In genomic region chr19:4328243-4328990, GRCh38 we compare ENCODE assay signal across 8 cellular contexts. TPM values are rescaled to one million over a fixed set of nuclear protein-coding genes. Genes with fewer than 3 reads are reported as not detected.
A peak's percentile ranks its signal among the peaks of the same experiment; 100 is the strongest.
DNase-seq lines count a peak whose midpoint lies in the region; ATAC-seq and TF ChIP-seq lines count a peak whose summit lies in the region.

No MANE protein-coding gene starts in this region.

- no peaks in the 10 kb centered on the region for H3K36me3 Mint-ChIP-seq in CD4-positive, CD25-positive, alpha-beta regulatory T cell

- H3K4me3 Mint-ChIP-seq in CD4-positive, CD25-positive, alpha-beta regulatory T cell = peak overlapping the region; percentile 82 to 93 (median 89)

- peak; percentile 81 to 89 (median 85) for DNase-seq in CD4-positive, CD25-positive, alpha-beta regulatory T cell
- peak; percentile 94 for DNase-seq in HuH-7 (ENCODE audit: low spot score)
- peak; percentile 89 for DNase-seq in T-helper 22 cell (ENCODE audit: low read depth)
- DNase-seq in astrocyte of the cerebellum (ENCODE audit: low read depth) = peak; percentile 86
- peak; percentile 51 to 90 for DNase-seq in gastrocnemius medialis

- ATAC-seq in CD4-positive, CD25-positive, alpha-beta regulatory T cell (ENCODE audit: low read depth in 2 of 2) = peak; percentile 90
- ATAC-seq in GM21367 (IDR thresholded peaks at IDR 0.05; ENCODE audit: unreplicated experiment) (peak; percentile 67), gastrocnemius medialis (peak; percentile 77 to 87), GM18870 (IDR thresholded peaks at IDR 0.05; ENCODE audit: unreplicated experiment) (no peak)

- no peaks in the 10 kb centered on the region for H3K27me3 ChIP-seq in CD4-positive, CD25-positive, alpha-beta regulatory T cell (ENCODE audit: control insufficient read depth, insufficient read depth, low read length)
- peaks cover 11 to 17% (median 16%) of the 10 kb centered on the region in 3 donors for H3K27me3 ChIP-seq in gastrocnemius medialis

- H3K27ac Mint-ChIP-seq in CD4-positive, CD25-positive, alpha-beta regulatory T cell = peak overlapping the region; percentile 69 to 90 (median 89)

- TF ChIP-seq CTCF in astrocyte of the cerebellum (IDR thresholded peaks at IDR 0.05; ENCODE audit: low read depth, low read length, missing control alignments) = no peak
- TF ChIP-seq CTCF in gastrocnemius medialis (IDR thresholded peaks at IDR 0.05 in 4 of 5, conservative IDR thresholded peaks at IDR 0.05 in 1 of 5) = no peak

- peaks cover 0 to 29% (median 16%) of the 10 kb centered on the region in 4 donors for H3K4me1 Mint-ChIP-seq in CD4-positive, CD25-positive, alpha-beta regulatory T cell

- peaks cover 0 to 3% (median 0%) of the 10 kb centered on the region in 7 donors for H3K9me3 Mint-ChIP-seq in CD4-positive, CD25-positive, alpha-beta regulatory T cell

- peak overlapping the region; percentile 14 for H3K27ac ChIP-seq in CD4-positive, CD25-positive, alpha-beta regulatory T cell (ENCODE audit: insufficient read depth, low read length, poor library complexity, severe bottlenecking)
- H3K27ac ChIP-seq in gastrocnemius medialis = peak overlapping the region in 2 of 4 donors; percentile 37 to 54

- H3K36me3 ChIP-seq in CD4-positive, CD25-positive, alpha-beta regulatory T cell (ENCODE audit: control insufficient read depth, insufficient read depth, low read length) = no peaks in the 10 kb centered on the region
- H3K36me3 ChIP-seq in gastrocnemius medialis = no peaks in the 10 kb centered on the region

- peaks cover 22% of the 10 kb centered on the region for H3K4me1 ChIP-seq in CD4-positive, CD25-positive, alpha-beta regulatory T cell (ENCODE audit: control insufficient read depth, insufficient read depth, low read length, poor library complexity, severe bottlenecking)
- H3K4me1 ChIP-seq in gastrocnemius medialis = peaks cover 0 to 13% of the 10 kb centered on the region in 2 donors

- H3K4me3 ChIP-seq in CD4-positive, CD25-positive, alpha-beta regulatory T cell (ENCODE audit: low read depth, low read length) = peak overlapping the region; percentile 37
- peak overlapping the region; percentile 51 for H3K4me3 ChIP-seq in astrocyte of the cerebellum (ENCODE audit: low read depth, low read length)
- peak overlapping the region; percentile 52 for H3K4me3 ChIP-seq in iPS-11a (ENCODE audit: low read depth, low read length)
- H3K4me3 ChIP-seq in gastrocnemius medialis = peak overlapping the region; percentile 28 to 54 (median 48)

- H3K9me3 ChIP-seq in CD4-positive, CD25-positive, alpha-beta regulatory T cell (ENCODE audit: control insufficient read depth in 2 of 2, low read length in 2 of 2) = no peaks in the 10 kb centered on the region
- H3K9me3 ChIP-seq in gastrocnemius medialis = no peaks in the 10 kb centered on the region

- in situ Hi-C loops in astrocyte of the cerebellum (cut with HindIII; ENCODE audit: low sequenced_read_pairs) (no loop called here), gastrocnemius medialis (cut with MboI; ENCODE audit: low sequenced_read_pairs in 4 of 4) (no loop called here)

- peaks cover 14% of the 10 kb centered on the region for H3K27me3 Mint-ChIP-seq in CD4-positive, CD25-positive, alpha-beta regulatory T cell

- intact Hi-C loops in gastrocnemius medialis (cut with DNase I; ENCODE audit: low total_unique reads) = loop anchor here (1.0 kb wide), 1 partner anchor 14 kb away; no protein-coding TSS in a partner anchor

- peak in 1 of 2 donors; percentile 8 for TF ChIP-seq POLR2A in gastrocnemius medialis (IDR thresholded peaks at IDR 0.05)

RNA-seq across cellular contexts. Expression of gene STAP2, which starts 10.2 kb away (rescaled TPM):
- total RNA-seq in CD4-positive, CD25-positive, alpha-beta regulatory T cell = 2.2 TPM
- 1 to 10 TPM; 1.6 to 3.0 (median 2.4) TPM for polyA plus RNA-seq in CD4-positive, CD25-positive, alpha-beta regulatory T cell
- 1 to 10 TPM in 2 of 4 donors, under 1 TPM in 1, not detected in 1; 0.94 to 2.1 (median 1.3) TPM for total RNA-seq in gastrocnemius medialis

RNA-seq across cellular contexts. Expression of gene MPND, which starts 14.9 kb away (rescaled TPM):
- 12.2 TPM for total RNA-seq in CD4-positive, CD25-positive, alpha-beta regulatory T cell
- polyA plus RNA-seq in CD4-positive, CD25-positive, alpha-beta regulatory T cell = 1 to 10 TPM; 4.9 to 7.2 (median 5.7) TPM
- 1 to 10 TPM; 2.7 to 3.1 (median 3.0) TPM for total RNA-seq in gastrocnemius medialis

RNA-seq across cellular contexts. Expression of gene FSD1, which starts 24.0 kb away (rescaled TPM):
- total RNA-seq in CD4-positive, CD25-positive, alpha-beta regulatory T cell = 1.0 TPM
- polyA plus RNA-seq in CD4-positive, CD25-positive, alpha-beta regulatory T cell = 1 to 10 TPM in 1 of 4 donors, under 1 TPM in 1, not detected in 2; 0.76 to 1.6 TPM
- not detected for total RNA-seq in gastrocnemius medialis

RNA-seq across cellular contexts. Expression of gene TMIGD2, which starts 26.2 kb away (rescaled TPM):
- total RNA-seq in CD4-positive, CD25-positive, alpha-beta regulatory T cell = 4.8 TPM
- 10 to 100 TPM in 2 of 4 donors, 1 to 10 TPM in 2; 4.8 to 17.1 (median 11.1) TPM for polyA plus RNA-seq in CD4-positive, CD25-positive, alpha-beta regulatory T cell
- not detected for total RNA-seq in gastrocnemius medialis

RNA-seq across cellular contexts. Expression of gene SHD, which starts 49.4 kb away (rescaled TPM):
- total RNA-seq in CD4-positive, CD25-positive, alpha-beta regulatory T cell = not detected
- polyA plus RNA-seq in CD4-positive, CD25-positive, alpha-beta regulatory T cell = not detected
- under 1 TPM in 1 of 4 donors, not detected in 3; 0.26 TPM for total RNA-seq in gastrocnemius medialis
